ENCODE assay signal across 16 cellular contexts in the genomic region with DNA sequence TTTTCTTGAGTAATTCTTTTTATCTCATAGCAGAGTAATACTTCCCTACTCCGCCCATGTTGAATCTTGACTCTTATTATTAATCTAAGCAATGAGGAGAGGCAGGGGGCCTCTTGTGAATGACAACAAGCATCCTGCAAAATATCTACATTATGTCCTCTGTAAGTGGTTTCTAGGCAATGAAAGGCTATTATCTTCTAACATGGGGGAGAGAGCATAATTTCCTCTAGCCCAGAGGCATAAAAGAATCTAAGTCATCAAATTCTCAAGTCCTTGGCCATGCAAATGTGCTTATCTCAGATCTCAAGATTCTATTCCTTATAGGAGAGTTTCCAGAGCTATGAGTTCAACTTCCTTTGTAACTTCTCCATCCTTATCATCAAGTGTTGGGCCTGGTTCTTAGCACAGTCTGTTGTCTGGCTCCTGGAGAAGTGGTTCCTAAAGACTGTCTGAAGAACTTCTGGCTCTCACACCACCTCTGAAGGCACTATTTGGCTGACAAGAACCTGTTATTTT.
A peak's percentile ranks its signal among the peaks of the same experiment; 100 is the strongest.
DNase-seq lines count a peak whose midpoint lies in the region; TF ChIP-seq lines count a peak whose summit lies in the region.
"Had no signal": no experiment of that assay in that cellular context is flagged by ENCODE, and none has a peak within 500 bp of the region (broad histone marks: within the 10 kb centered on the region; RNA-seq: fewer than 3 reads in every experiment).

No MANE protein-coding gene starts in this region.

- no peaks in the 10 kb centered on the region for H3K9me3 ChIP-seq in A673 (ENCODE audit: low read depth, low read length, poor library complexity, severe bottlenecking)
- no peaks in the 10 kb centered on the region for H3K9me3 ChIP-seq in mesenchymal stem cell (ENCODE audit: control insufficient read depth, low read length)
- H3K9me3 ChIP-seq: A549, Caco-2 had no signal

- H3K27ac ChIP-seq in A673 (ENCODE audit: low read depth, low read length, poor library complexity, severe bottlenecking) (no peak overlapping the region), mesenchymal stem cell (ENCODE audit: low read length, poor library complexity, severe bottlenecking) (no peak overlapping the region)
- H3K27ac ChIP-seq: A549, GM23248 had no signal

- no peak overlapping the region for H2BK5ac ChIP-seq in mesenchymal stem cell (ENCODE audit: low read depth, low read length, poor library complexity, severe bottlenecking)

- no peak overlapping the region for H2BK120ac ChIP-seq in mesenchymal stem cell (ENCODE audit: low read depth, low read length)

- H3K27me3 Mint-ChIP-seq in progenitor cell of endocrine pancreas: no peaks in the 10 kb centered on the region
- H3K27me3 Mint-ChIP-seq: CD4-positive, alpha-beta memory T cell had no signal

- peaks cover 2% of the 10 kb centered on the region for H3K9me3 Mint-ChIP-seq in progenitor cell of endocrine pancreas (ENCODE audit: low read depth)

- no peak overlapping the region for H3K4me2 ChIP-seq in mesenchymal stem cell (ENCODE audit: low read length, poor library complexity, severe bottlenecking)
- H3K4me2 ChIP-seq: A549 had no signal

- no peaks in the 10 kb centered on the region for H3K36me3 ChIP-seq in A673 (ENCODE audit: insufficient read depth, low read length, poor library complexity, severe bottlenecking)
- no peaks in the 10 kb centered on the region for H3K36me3 ChIP-seq in mesenchymal stem cell (ENCODE audit: control insufficient read depth in 1 of 2, insufficient read depth in 2 of 2, low read depth in 1 of 2, low read length in 2 of 2)

- no peak overlapping the region for H2BK15ac ChIP-seq in mesenchymal stem cell (ENCODE audit: low read depth, poor library complexity, severe bottlenecking)

- H4K91ac ChIP-seq in mesenchymal stem cell (ENCODE audit: low read length): no peak overlapping the region

- H3K4me1 Mint-ChIP-seq in progenitor cell of endocrine pancreas (ENCODE audit: low read depth): no peaks in the 10 kb centered on the region
- H3K4me1 Mint-ChIP-seq: CD4-positive, alpha-beta memory T cell had no signal

- no peak overlapping the region for H2AFZ ChIP-seq in mesenchymal stem cell (ENCODE audit: low read depth, low read length)
- H2AFZ ChIP-seq: GM23248 had no signal

- H3K4me3 Mint-ChIP-seq in progenitor cell of endocrine pancreas (ENCODE audit: low read depth): no peak overlapping the region
- H3K4me3 Mint-ChIP-seq: CD4-positive, alpha-beta memory T cell had no signal

- WGBS in mesenchymal stem cell: no CpG with 5 or more reads among the region's 1 CpG

- H2AK5ac ChIP-seq in mesenchymal stem cell (ENCODE audit: low read length, severe bottlenecking): no peak overlapping the region

- H3K14ac ChIP-seq in mesenchymal stem cell (ENCODE audit: low read length in 2 of 2): no peak overlapping the region

- CTCF ChIA-PET in A673 (lab: Charles Lee): no interaction called here

- TF ChIP-seq CTCF in A673 (conservative IDR thresholded peaks at IDR 0.05; ENCODE audit: low read depth, low read length) (no peak), progenitor cell of endocrine pancreas (IDR thresholded peaks at IDR 0.05; ENCODE audit: unreplicated experiment) (no peak)

- no peak overlapping the region for H3K4me3 ChIP-seq in A673 (ENCODE audit: low read depth, low read length, poor library complexity, severe bottlenecking)
- H3K4me3 ChIP-seq in mesenchymal stem cell (ENCODE audit: insufficient read depth in 1 of 2, low read depth in 1 of 2, low read length in 2 of 2): no peak overlapping the region
- H3K4me3 ChIP-seq: A549, GM23248 had no signal

- BruUV-seq in A673 (replicated peaks; lab: Mats Ljungman, UMichigan): no TSS peak

- H3K4ac ChIP-seq in mesenchymal stem cell (ENCODE audit: low read depth in 1 of 2, low read length in 2 of 2): no peak overlapping the region

- intact Hi-C loops in A673 (cut with micrococcal nuclease; ENCODE audit: unreplicated experiment): no loop called here

- no peak overlapping the region for H3K23ac ChIP-seq in mesenchymal stem cell (ENCODE audit: low read length in 2 of 2)

- H3K36me3 Mint-ChIP-seq in progenitor cell of endocrine pancreas (ENCODE audit: insufficient read depth): no peaks in the 10 kb centered on the region
- H3K36me3 Mint-ChIP-seq: CD4-positive, alpha-beta memory T cell had no signal

- no peak overlapping the region for H3K18ac ChIP-seq in mesenchymal stem cell (ENCODE audit: low read depth in 1 of 2, low read length in 2 of 2)

- no peak overlapping the region for H2BK12ac ChIP-seq in mesenchymal stem cell (ENCODE audit: low read length in 2 of 2)

- H3K9ac ChIP-seq in mesenchymal stem cell (ENCODE audit: low read length): no peak overlapping the region
- H3K9ac ChIP-seq: GM23248 had no signal

- H4K8ac ChIP-seq in mesenchymal stem cell (ENCODE audit: low read length): no peak overlapping the region

- H3K79me1 ChIP-seq in mesenchymal stem cell (replicated peaks; ENCODE audit: low read length, poor library complexity, severe bottlenecking): no peaks in the 10 kb centered on the region

- POLR2A ChIA-PET in A673 (lab: Charles Lee; ENCODE audit: low non-redundant PET): no interaction called here

- H3K27me3 ChIP-seq in A673 (replicated peaks; ENCODE audit: insufficient read depth, low read depth, low read length, poor library complexity) (no peaks in the 10 kb centered on the region), mesenchymal stem cell (ENCODE audit: control insufficient read depth in 1 of 2, insufficient read depth in 1 of 2, low read length in 2 of 2) (no peaks in the 10 kb centered on the region)

- DNase-seq in A673 (ENCODE audit: low spot score) (peak; percentile 5), M059J (ENCODE audit: low read depth) (peak; percentile 3), mesenchymal stem cell (peak; percentile 53), progenitor cell of endocrine pancreas (ENCODE audit: low spot score, unreplicated experiment) (no peak), NCI-H1694 (lab: John Stamatoyannopoulos, UW) (no peak)
- no peak for DNase-seq in activated CD8-positive, alpha-beta memory T cell treated with anti-CD3 and anti-CD28 coated beads, Interleukin-2, amount 50 U/mL, for 48 hours
- DNase-seq: 8988T; C1 segment of cervical spinal cord; Caco-2; CD4-positive, alpha-beta memory T cell; DMS153; DND-41; GM23248; H7; HCEC 1CT had no signal

- no peak overlapping the region for H3K27ac Mint-ChIP-seq in progenitor cell of endocrine pancreas
- H3K27ac Mint-ChIP-seq: CD4-positive, alpha-beta memory T cell had no signal

- H3K4me1 ChIP-seq in A673 (ENCODE audit: insufficient read depth, low read length, poor library complexity, severe bottlenecking) (peaks cover 7% of the 10 kb centered on the region), mesenchymal stem cell (ENCODE audit: control insufficient read depth, insufficient read depth, low read depth, low read length) (no peaks in the 10 kb centered on the region)
- H3K4me1 ChIP-seq: A549, Caco-2 had no signal

Comparison
In these comparisons a context has a peak if more than half of its experiments do, and no peak if none do; other contexts are left out.
1. DNase-seq: peak in A673 (single experiment), M059J (single experiment) and mesenchymal stem cell (single experiment); none in progenitor cell of endocrine pancreas (single experiment), NCI-H1694 (single experiment) and activated CD8-positive, alpha-beta memory T cell treated with anti-CD3 and anti-CD28 coated beads, Interleukin-2, amount 50 U/mL, for 48 hours (single experiment).